18 cellular contexts compared by ENCODE assay signal in the genomic region with DNA sequence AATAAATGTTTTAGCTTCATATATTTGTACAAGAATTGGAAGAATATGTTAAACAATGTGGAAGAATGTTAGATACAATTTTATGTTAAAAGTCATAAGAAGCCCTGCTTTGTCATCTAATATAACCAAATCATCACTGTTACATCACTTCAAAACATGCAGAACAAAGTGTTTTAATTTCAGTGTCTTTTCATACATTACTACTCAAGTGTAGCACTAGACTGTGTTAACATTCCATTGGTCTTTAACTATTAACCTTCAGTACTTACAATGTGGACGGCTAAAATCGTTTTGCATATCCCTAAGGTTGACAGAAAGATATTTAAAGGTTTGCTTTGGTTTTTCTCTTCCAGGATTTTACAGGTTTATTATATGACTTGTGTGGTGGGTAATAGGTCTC. TPM values are rescaled to one million over a fixed set of nuclear protein-coding genes. Genes with fewer than 3 reads are reported as not detected.
DNase-seq lines count a peak whose midpoint lies in the region; ATAC-seq and TF ChIP-seq lines count a peak whose summit lies in the region.
"Had no signal": no experiment of that assay in that cellular context is flagged by ENCODE, and none has a peak within 500 bp of the region (broad histone marks: within the 10 kb centered on the region; RNA-seq: fewer than 3 reads in every experiment).

No MANE protein-coding gene starts in this region.

- H3K27me3 ChIP-seq in hepatocyte, result no peaks in the 10 kb centered on the region
- H3K27me3 ChIP-seq: BLaER1 treated with 17β-estradiol and CSF1 and Interleukin-3, amounts not matched to agents 10 nM and 100 nM had no signal

- H4K20me1 ChIP-seq in hepatocyte (ENCODE audit: insufficient read depth, poor library complexity, severe bottlenecking), result no peaks in the 10 kb centered on the region
- H4K20me1 ChIP-seq: BLaER1 treated with 17β-estradiol and CSF1 and Interleukin-3, amounts not matched to agents 10 nM and 100 nM had no signal

- H3K27ac Mint-ChIP-seq in natural killer cell treated with Interleukin-12 subunit alpha and Interleukin-12 subunit beta and Interleukin-15 and Interleukin-18, amount 100 ng/mL, for 72 hours, result no peak overlapping the region
- H3K27ac Mint-ChIP-seq: B cell; CD4-positive, CD25-positive, alpha-beta regulatory T cell had no signal

- H3K4me1 ChIP-seq in hepatocyte (ENCODE audit: insufficient read depth), result peaks cover 7% of the 10 kb centered on the region
- H3K4me1 ChIP-seq: HAP-1 had no signal

- intact Hi-C loops in left ventricle myocardium superior (cut with micrococcal nuclease), result no loop called here

- no peaks in the 10 kb centered on the region for H3K9me2 ChIP-seq in hepatocyte (replicated peaks; ENCODE audit: insufficient read depth)

- DNase-seq in Caki2 (ENCODE audit: low read depth), result peak; percentile 55
- DNase-seq in hepatocyte (ENCODE audit: low spot score), result no peak
- DNase-seq in left kidney (ENCODE audit: low read depth, low spot score), result peak; percentile 27
- DNase-seq in renal cortical epithelial cell (ENCODE audit: low read depth), result peak; percentile 91
- no peak for DNase-seq in EL
- DNase-seq in natural killer cell treated with Interleukin-12 subunit alpha and Interleukin-12 subunit beta and Interleukin-15 and Interleukin-18, amount 100 ng/mL, for 72 hours (ENCODE audit: low spot score), result no peak
- no peak for DNase-seq in left ventricle myocardium superior
- DNase-seq: 8988T; CD4-positive, CD25-positive, alpha-beta regulatory T cell; CD8-positive, alpha-beta memory T cell; COR-L47; GF-D8; GM23248 had no signal

- no peaks in the 10 kb centered on the region for H3K9me3 ChIP-seq in hepatocyte (ENCODE audit: low read depth)
- H3K9me3 ChIP-seq: BLaER1 treated with 17β-estradiol and CSF1 and Interleukin-3, amounts not matched to agents 10 nM and 100 nM; HAP-1 had no signal

- H3K4me1 Mint-ChIP-seq in natural killer cell treated with Interleukin-12 subunit alpha and Interleukin-12 subunit beta and Interleukin-15 and Interleukin-18, amount 100 ng/mL, for 72 hours (ENCODE audit: low read depth in 2 of 2), result no peaks in the 10 kb centered on the region
- H3K4me1 Mint-ChIP-seq: B cell; CD4-positive, CD25-positive, alpha-beta regulatory T cell; CD8-positive, alpha-beta memory T cell had no signal

- in situ Hi-C loops in Caki2 (cut with HindIII; ENCODE audit: low pct_unique_long_range_greater_than_20kb, low sequenced_read_pairs), result no loop called here

- H3K9me3 Mint-ChIP-seq in natural killer cell treated with Interleukin-12 subunit alpha and Interleukin-12 subunit beta and Interleukin-15 and Interleukin-18, amount 100 ng/mL, for 72 hours, result no peaks in the 10 kb centered on the region
- H3K9me3 Mint-ChIP-seq: CD4-positive, CD25-positive, alpha-beta regulatory T cell; CD8-positive, alpha-beta memory T cell had no signal

- peak overlapping the region; percentile 1 for H3K27ac ChIP-seq in hepatocyte
- H3K27ac ChIP-seq: BLaER1 treated with 17β-estradiol and CSF1 and Interleukin-3, amounts not matched to agents 10 nM and 100 nM; GM23248 had no signal

- H3K79me2 ChIP-seq in hepatocyte, result peaks cover 11% of the 10 kb centered on the region

- H3K4me3 ChIP-seq in hepatocyte, result no peak overlapping the region
- H3K4me3 ChIP-seq: BLaER1 treated with 17β-estradiol and CSF1 and Interleukin-3, amounts not matched to agents 10 nM and 100 nM; GM23248; HAP-1 had no signal

- no peaks in the 10 kb centered on the region for H3K36me3 Mint-ChIP-seq in natural killer cell treated with Interleukin-12 subunit alpha and Interleukin-12 subunit beta and Interleukin-15 and Interleukin-18, amount 100 ng/mL, for 72 hours
- H3K36me3 Mint-ChIP-seq: CD4-positive, CD25-positive, alpha-beta regulatory T cell; CD8-positive, alpha-beta memory T cell had no signal

- WGBS in hepatocyte (ENCODE audit: low lambda C conversion rate, missing lambda C conversion rate), result 62% methylated on average over 2 of the region's 2 CpGs

- H3K27me3 Mint-ChIP-seq in natural killer cell treated with Interleukin-12 subunit alpha and Interleukin-12 subunit beta and Interleukin-15 and Interleukin-18, amount 100 ng/mL, for 72 hours, result peaks cover 0 to 7% of the 10 kb centered on the region in 2 donors
- H3K27me3 Mint-ChIP-seq: B cell; CD4-positive, CD25-positive, alpha-beta regulatory T cell had no signal

- H3K4me2 ChIP-seq in hepatocyte, result no peak overlapping the region
- H3K4me2 ChIP-seq: BLaER1 treated with 17β-estradiol and CSF1 and Interleukin-3, amounts not matched to agents 10 nM and 100 nM had no signal

- H2AFZ ChIP-seq in hepatocyte, result no peak overlapping the region
- H2AFZ ChIP-seq: GM23248 had no signal

- TF ChIP-seq CTCF in hepatocyte (IDR thresholded peaks at IDR 0.05; ENCODE audit: poor library complexity), result no peak

- no peak for ATAC-seq in natural killer cell treated with Interleukin-12 subunit alpha and Interleukin-12 subunit beta and Interleukin-15 and Interleukin-18, amount 100 ng/mL, for 72 hours
- ATAC-seq in left ventricle myocardium superior, result no peak
- ATAC-seq in GM18870 (IDR thresholded peaks at IDR 0.05; ENCODE audit: unreplicated experiment), result no peak

- no peak overlapping the region for H3K4me3 Mint-ChIP-seq in natural killer cell treated with Interleukin-12 subunit alpha and Interleukin-12 subunit beta and Interleukin-15 and Interleukin-18, amount 100 ng/mL, for 72 hours
- H3K4me3 Mint-ChIP-seq: B cell; CD4-positive, CD25-positive, alpha-beta regulatory T cell; CD8-positive, alpha-beta memory T cell had no signal

- no peaks in the 10 kb centered on the region for H3K36me3 ChIP-seq in hepatocyte (replicated peaks; ENCODE audit: insufficient read depth, low read depth)
- H3K36me3 ChIP-seq: BLaER1 treated with 17β-estradiol and CSF1 and Interleukin-3, amounts not matched to agents 10 nM and 100 nM; HAP-1 had no signal

RNA-seq across cellular contexts. Expression of a gene that starts 50.9 kb away (rescaled TPM):
- 114 and 132 TPM in 2 replicates for total RNA-seq in Caki2 (2014; rRNA removed; shearing (Covaris generic); ENCODE audit: low replicate concordance)
- total RNA-seq in hepatocyte, result 367 and 398 TPM in 2 replicates
- 98.0 and 104 TPM in 2 replicates for polyA plus RNA-seq in hepatocyte
- total RNA-seq in renal cortical epithelial cell, result 269 and 2,590 TPM in 2 replicates
- total RNA-seq in natural killer cell treated with Interleukin-12 subunit alpha and Interleukin-12 subunit beta and Interleukin-15 and Interleukin-18, amount 100 ng/mL, for 72 hours, result under 1 TPM; 0.42 to 0.57 TPM
- 16.9 TPM for total RNA-seq in left ventricle myocardium superior
- total RNA-seq: B cell; CD4-positive, CD25-positive, alpha-beta regulatory T cell; HT-29 had no signal
- polyA plus RNA-seq: CD8-positive, alpha-beta memory T cell had no signal

Comparison
In these comparisons a context has a peak if more than half of its experiments do, and no peak if none do; other contexts are left out.
1. DNase-seq: peak in Caki2 (single experiment), left kidney (single experiment) and renal cortical epithelial cell (single experiment); none in hepatocyte (single experiment), EL (single experiment), natural killer cell treated with Interleukin-12 subunit alpha and Interleukin-12 subunit beta and Interleukin-15 and Interleukin-18, amount 100 ng/mL, for 72 hours (single experiment) and left ventricle myocardium superior (single experiment).
2. RNA of a gene that starts 50.9 kb away (total RNA-seq): 269 to 2,590 TPM in renal cortical epithelial cell, 367 to 398 TPM in hepatocyte, 114 to 132 TPM in Caki2 and 16.9 TPM in left ventricle myocardium superior (single experiment); 0.42 to 0.57 TPM in natural killer cell treated with Interleukin-12 subunit alpha and Interleukin-12 subunit beta and Interleukin-15 and Interleukin-18, amount 100 ng/mL, for 72 hours; every median in the first group is over 10 times any median in the second.